Comparison of ENCODE assay signal across 24 cellular contexts in the genomic region with DNA sequence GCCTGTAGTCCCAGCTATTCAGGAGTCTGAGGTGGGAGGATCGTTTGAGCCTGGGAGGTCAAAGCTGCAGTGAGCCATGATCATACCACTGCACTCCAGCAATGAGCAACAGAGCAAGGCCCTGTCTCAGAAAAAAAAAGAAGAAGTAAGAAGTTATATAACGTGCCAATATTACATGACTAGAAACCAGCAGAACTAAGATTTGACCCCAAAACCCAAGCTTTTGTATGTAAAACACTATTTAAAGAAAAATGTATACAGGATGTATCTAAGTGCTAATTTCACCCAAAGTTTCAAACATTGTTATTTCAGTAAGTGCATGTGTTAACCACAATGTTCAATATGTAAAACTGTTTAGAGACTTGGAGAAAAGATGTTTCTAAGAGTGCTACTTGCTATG.
DNase-seq lines count a peak whose midpoint lies in the region; ATAC-seq and TF ChIP-seq lines count a peak whose summit lies in the region.
"Had no signal": no experiment of that assay in that cellular context is flagged by ENCODE, and none has a peak within 500 bp of the region (broad histone marks: within the 10 kb centered on the region; RNA-seq: fewer than 3 reads in every experiment).

No MANE protein-coding gene starts in this region.

- H3K79me2 ChIP-seq in GM23338 (replicated peaks; ENCODE audit: insufficient read depth): no peaks in the 10 kb centered on the region

- H3K27me3 ChIP-seq in spleen (replicated peaks in 1 of 7) (no peaks in the 10 kb centered on the region), GM23338 (ENCODE audit: insufficient read depth) (no peaks in the 10 kb centered on the region)

- no peak overlapping the region for H3K4me3 Mint-ChIP-seq in GM23338
- H3K4me3 Mint-ChIP-seq: CD14-positive monocyte, HFFc6, T-cell had no signal

- H3K9me3 ChIP-seq in spleen: peaks cover 0 to 10% (median under 1%) of the 10 kb centered on the region in 8 donors
- H3K9me3 ChIP-seq: Caco-2 had no signal

- no peaks in the 10 kb centered on the region for H3K9me2 ChIP-seq in GM23338 (ENCODE audit: insufficient read depth)

- no peaks in the 10 kb centered on the region for H3K4me1 Mint-ChIP-seq in GM23338
- H3K4me1 Mint-ChIP-seq: CD14-positive monocyte, T-cell had no signal

- no peaks in the 10 kb centered on the region; the same call in 1 of the 2 replicates for H4K20me1 ChIP-seq in GM23338 (replicated peaks; ENCODE audit: insufficient read depth)

- H3K36me3 ChIP-seq in spleen (no peaks in the 10 kb centered on the region), GM23338 (ENCODE audit: insufficient read depth) (no peaks in the 10 kb centered on the region)

- intact Hi-C loops in spleen (cut with DNase I; ENCODE audit: low total_unique reads): no loop called here

- ATAC-seq in GM18502 (IDR thresholded peaks at IDR 0.05; ENCODE audit: poor library complexity, unreplicated experiment) (peak; percentile 54), GM19043 (IDR thresholded peaks at IDR 0.05; ENCODE audit: low read depth, unreplicated experiment) (peak; percentile 58), GM21723 (IDR thresholded peaks at IDR 0.05; ENCODE audit: unreplicated experiment) (peak; percentile 54), HG03442 (IDR thresholded peaks at IDR 0.05; ENCODE audit: unreplicated experiment) (peak; percentile 50), HG03565 (IDR thresholded peaks at IDR 0.05; ENCODE audit: unreplicated experiment) (no peak), GM23338 (no peak)
- ATAC-seq: PC-3, SK-N-SH treated with all-trans-retinoic acid at 6 μM for 48 hours, T-cell had no signal

- peaks cover 3% of the 10 kb centered on the region; the same call in 2 of the 3 replicates for H3K36me3 Mint-ChIP-seq in GM23338 (ENCODE audit: low read depth)
- H3K36me3 Mint-ChIP-seq: CD14-positive monocyte, T-cell had no signal

- TF ChIP-seq CTCF in spleen (IDR thresholded peaks at IDR 0.05 in 8 of 11, conservative IDR thresholded peaks at IDR 0.05 in 3 of 11) (no peak), GM23338 (conservative IDR thresholded peaks at IDR 0.05; ENCODE audit: low read depth in 2 of 2) (no peak)

- no peaks in the 10 kb centered on the region for H3F3A ChIP-seq in GM23338 (replicated peaks; ENCODE audit: low read depth)

- H3K4me3 ChIP-seq in spleen (no peak overlapping the region), GM23338 (no peak overlapping the region)

- no peaks in the 10 kb centered on the region for H3K4me1 ChIP-seq in spleen
- no peaks in the 10 kb centered on the region for H3K4me1 ChIP-seq in GM23338 (ENCODE audit: insufficient read depth)
- H3K4me1 ChIP-seq: Caco-2 had no signal

- TF ChIP-seq POLR2A in spleen (IDR thresholded peaks at IDR 0.05): no peak

- no peak overlapping the region for H3K4me2 ChIP-seq in GM23338

- H3K27me3 Mint-ChIP-seq in GM23338 (ENCODE audit: insufficient read depth, low read depth, poor library complexity): peaks cover 2% of the 10 kb centered on the region
- H3K27me3 Mint-ChIP-seq: T-cell had no signal

- DNase-seq in spleen (no peak), GM23338 (ENCODE audit: low spot score) (no peak)
- no peak for DNase-seq in activated CD4-positive, alpha-beta T cell treated with anti-CD3 and anti-CD28 coated beads, Interleukin-2, amount 50 U/mL, for 1 hour
- DNase-seq: 8988T, Caco-2, H7, HFFc6, MM.1S, NCI-H1417, NCI-H187 treated with DMSO at 0.1 percent for 48 hours, NCI-H2227 treated with DMSO at 0.1 percent for 48 hours, NCI-H510A treated with DMSO at 0.1 percent for 48 hours, NCI-H774, PC-3, SIG-M5, T-cell had no signal

- H3K27ac ChIP-seq in spleen: no peak overlapping the region
- H3K27ac ChIP-seq in GM23338 (ENCODE audit: low read depth): no peak overlapping the region
- H3K27ac ChIP-seq: RWPE1 had no signal

- H2AFZ ChIP-seq in GM23338: no peak overlapping the region

- H3K27ac Mint-ChIP-seq in GM23338: no peak overlapping the region
- H3K27ac Mint-ChIP-seq: CD14-positive monocyte, HFFc6, T-cell had no signal

- no peaks in the 10 kb centered on the region for H3K9me3 Mint-ChIP-seq in GM23338
- H3K9me3 Mint-ChIP-seq: T-cell had no signal

- 55 to 70% (median 68%) methylated on average over 2 of the region's 2 CpGs for WGBS in spleen, 5 donors

TF ChIP-seq in GM23338, 12 proteins besides CTCF, POLR2A, EP300 and RAD21 (continues in another document):
- TF ChIP-seq, protein P1, sequence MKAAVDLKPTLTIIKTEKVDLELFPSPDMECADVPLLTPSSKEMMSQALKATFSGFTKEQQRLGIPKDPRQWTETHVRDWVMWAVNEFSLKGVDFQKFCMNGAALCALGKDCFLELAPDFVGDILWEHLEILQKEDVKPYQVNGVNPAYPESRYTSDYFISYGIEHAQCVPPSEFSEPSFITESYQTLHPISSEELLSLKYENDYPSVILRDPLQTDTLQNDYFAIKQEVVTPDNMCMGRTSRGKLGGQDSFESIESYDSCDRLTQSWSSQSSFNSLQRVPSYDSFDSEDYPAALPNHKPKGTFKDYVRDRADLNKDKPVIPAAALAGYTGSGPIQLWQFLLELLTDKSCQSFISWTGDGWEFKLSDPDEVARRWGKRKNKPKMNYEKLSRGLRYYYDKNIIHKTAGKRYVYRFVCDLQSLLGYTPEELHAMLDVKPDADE (IDR thresholded peaks at IDR 0.05): no peak
- TF ChIP-seq ZNF114 (CRISPR knock-in tag; IDR thresholded peaks at IDR 0.05): no peak
- no peak for TF ChIP-seq CREB1 (CRISPR knock-in tag; IDR thresholded peaks at IDR 0.05; ENCODE audit: low read depth)
- TF ChIP-seq JUNB (IDR thresholded peaks at IDR 0.05; ENCODE audit: unreplicated experiment): no peak
- no peak for TF ChIP-seq POLR2AphosphoS5 (IDR thresholded peaks at IDR 0.05; ENCODE audit: low read depth)
- TF ChIP-seq ZNF331 (CRISPR knock-in tag; IDR thresholded peaks at IDR 0.05; ENCODE audit: low read depth): no peak
- TF ChIP-seq EZH2 (IDR thresholded peaks at IDR 0.05; ENCODE audit: low read depth, unreplicated experiment): no peak
- TF ChIP-seq, protein P2, sequence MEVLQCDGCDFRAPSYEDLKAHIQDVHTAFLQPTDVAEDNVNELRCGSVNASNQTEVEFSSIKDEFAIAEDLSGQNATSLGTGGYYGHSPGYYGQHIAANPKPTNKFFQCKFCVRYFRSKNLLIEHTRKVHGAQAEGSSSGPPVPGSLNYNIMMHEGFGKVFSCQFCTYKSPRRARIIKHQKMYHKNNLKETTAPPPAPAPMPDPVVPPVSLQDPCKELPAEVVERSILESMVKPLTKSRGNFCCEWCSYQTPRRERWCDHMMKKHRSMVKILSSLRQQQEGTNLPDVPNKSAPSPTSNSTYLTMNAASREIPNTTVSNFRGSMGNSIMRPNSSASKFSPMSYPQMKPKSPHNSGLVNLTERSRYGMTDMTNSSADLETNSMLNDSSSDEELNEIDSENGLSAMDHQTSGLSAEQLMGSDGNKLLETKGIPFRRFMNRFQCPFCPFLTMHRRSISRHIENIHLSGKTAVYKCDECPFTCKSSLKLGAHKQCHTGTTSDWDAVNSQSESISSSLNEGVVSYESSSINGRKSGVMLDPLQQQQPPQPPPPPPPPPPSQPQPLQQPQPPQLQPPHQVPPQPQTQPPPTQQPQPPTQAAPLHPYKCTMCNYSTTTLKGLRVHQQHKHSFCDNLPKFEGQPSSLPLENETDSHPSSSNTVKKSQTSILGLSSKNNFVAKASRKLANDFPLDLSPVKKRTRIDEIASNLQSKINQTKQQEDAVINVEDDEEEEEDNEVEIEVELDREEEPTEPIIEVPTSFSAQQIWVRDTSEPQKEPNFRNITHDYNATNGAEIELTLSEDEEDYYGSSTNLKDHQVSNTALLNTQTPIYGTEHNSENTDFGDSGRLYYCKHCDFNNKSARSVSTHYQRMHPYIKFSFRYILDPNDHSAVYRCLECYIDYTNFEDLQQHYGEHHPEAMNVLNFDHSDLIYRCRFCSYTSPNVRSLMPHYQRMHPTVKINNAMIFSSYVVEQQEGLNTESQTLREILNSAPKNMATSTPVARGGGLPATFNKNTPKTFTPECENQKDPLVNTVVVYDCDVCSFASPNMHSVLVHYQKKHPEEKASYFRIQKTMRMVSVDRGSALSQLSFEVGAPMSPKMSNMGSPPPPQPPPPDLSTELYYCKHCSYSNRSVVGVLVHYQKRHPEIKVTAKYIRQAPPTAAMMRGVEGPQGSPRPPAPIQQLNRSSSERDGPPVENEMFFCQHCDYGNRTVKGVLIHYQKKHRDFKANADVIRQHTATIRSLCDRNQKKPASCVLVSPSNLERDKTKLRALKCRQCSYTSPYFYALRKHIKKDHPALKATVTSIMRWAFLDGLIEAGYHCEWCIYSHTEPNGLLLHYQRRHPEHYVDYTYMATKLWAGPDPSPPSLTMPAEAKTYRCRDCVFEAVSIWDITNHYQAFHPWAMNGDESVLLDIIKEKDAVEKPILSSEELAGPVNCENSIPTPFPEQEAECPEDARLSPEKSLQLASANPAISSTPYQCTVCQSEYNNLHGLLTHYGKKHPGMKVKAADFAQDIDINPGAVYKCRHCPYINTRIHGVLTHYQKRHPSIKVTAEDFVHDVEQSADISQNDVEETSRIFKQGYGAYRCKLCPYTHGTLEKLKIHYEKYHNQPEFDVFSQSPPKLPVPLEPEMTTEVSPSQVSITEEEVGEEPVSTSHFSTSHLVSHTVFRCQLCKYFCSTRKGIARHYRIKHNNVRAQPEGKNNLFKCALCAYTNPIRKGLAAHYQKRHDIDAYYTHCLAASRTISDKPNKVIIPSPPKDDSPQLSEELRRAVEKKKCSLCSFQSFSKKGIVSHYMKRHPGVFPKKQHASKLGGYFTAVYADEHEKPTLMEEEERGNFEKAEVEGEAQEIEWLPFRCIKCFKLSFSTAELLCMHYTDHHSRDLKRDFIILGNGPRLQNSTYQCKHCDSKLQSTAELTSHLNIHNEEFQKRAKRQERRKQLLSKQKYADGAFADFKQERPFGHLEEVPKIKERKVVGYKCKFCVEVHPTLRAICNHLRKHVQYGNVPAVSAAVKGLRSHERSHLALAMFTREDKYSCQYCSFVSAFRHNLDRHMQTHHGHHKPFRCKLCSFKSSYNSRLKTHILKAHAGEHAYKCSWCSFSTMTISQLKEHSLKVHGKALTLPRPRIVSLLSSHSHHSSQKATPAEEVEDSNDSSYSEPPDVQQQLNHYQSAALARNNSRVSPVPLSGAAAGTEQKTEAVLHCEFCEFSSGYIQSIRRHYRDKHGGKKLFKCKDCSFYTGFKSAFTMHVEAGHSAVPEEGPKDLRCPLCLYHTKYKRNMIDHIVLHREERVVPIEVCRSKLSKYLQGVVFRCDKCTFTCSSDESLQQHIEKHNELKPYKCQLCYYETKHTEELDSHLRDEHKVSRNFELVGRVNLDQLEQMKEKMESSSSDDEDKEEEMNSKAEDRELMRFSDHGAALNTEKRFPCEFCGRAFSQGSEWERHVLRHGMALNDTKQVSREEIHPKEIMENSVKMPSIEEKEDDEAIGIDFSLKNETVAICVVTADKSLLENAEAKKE (CRISPR knock-in tag; IDR thresholded peaks at IDR 0.05): no peak
- TF ChIP-seq NANOG (IDR thresholded peaks at IDR 0.05; ENCODE audit: borderline replicate concordance): no peak

Comparison
In these comparisons a context has a peak if more than half of its experiments do, and no peak if none do; other contexts are left out.
1. ATAC-seq: peak in GM18502 (single experiment), GM19043 (single experiment), GM21723 (single experiment) and HG03442 (single experiment); none in HG03565 (single experiment) and GM23338 (single experiment).